ENCODE assay signal across 19 cellular contexts in the genomic region with DNA sequence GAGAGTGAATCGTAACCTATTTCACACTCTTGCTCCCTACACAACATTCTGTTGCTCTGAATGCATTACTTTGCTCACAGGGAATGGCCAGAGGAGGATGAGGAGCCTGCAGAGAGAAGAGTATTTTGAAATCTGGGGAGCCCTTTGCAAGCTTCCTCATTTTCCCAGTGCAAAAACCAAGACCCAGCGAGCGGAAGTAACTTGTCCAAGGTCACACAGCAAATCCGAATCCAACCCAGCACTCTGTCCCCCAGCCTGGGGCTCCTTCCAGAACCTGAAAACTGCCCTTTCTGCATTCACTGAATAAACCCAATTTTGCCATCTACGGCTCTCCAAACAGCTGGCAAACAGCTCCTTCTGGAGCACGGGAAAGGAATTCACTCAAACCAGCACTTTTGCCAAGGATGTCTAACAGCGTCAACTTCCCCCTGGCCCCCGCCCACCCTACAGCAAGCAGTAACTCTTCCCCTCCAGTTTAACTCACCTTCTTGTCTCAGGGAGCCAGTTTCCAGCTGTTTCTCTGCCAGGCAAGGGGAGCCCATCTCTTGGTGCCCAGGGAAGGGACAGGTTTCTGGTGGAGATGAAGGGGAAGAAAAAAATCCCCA. TPM values are rescaled to one million over a fixed set of nuclear protein-coding genes. Genes with fewer than 3 reads are reported as not detected.
DNase-seq lines count a peak whose midpoint lies in the region; ATAC-seq and TF ChIP-seq lines count a peak whose summit lies in the region.
"Had no signal": no experiment of that assay in that cellular context is flagged by ENCODE, and none has a peak within 500 bp of the region (broad histone marks: within the 10 kb centered on the region; RNA-seq: fewer than 3 reads in every experiment).

No MANE protein-coding gene starts in this region.

- DNase-seq in CD14-positive monocyte (ENCODE audit: low spot score): peak; percentile 62
- DNase-seq in NB4 (ENCODE audit: low read depth): peak; percentile 69
- peak; percentile 21 for DNase-seq in UCSD-AML1 (lab: John Stamatoyannopoulos, UW; ENCODE audit: unreplicated experiment)
- no peak for DNase-seq in left lung
- DNase-seq in brain microvascular endothelial cell: no peak
- no peak for DNase-seq in NCI-H510A treated with DMSO at 0.1 percent for 48 hours (lab: John Stamatoyannopoulos, UW)
- no peak for DNase-seq in neuronal stem cell (ENCODE audit: low spot score)
- DNase-seq: NCI-H1694, occipital lobe, right cardiac atrium, Right ventricle myocardium superior, upper lobe of left lung had no signal

- H3K27ac ChIP-seq in left lung (no peak overlapping the region), brain microvascular endothelial cell (no peak overlapping the region), neuronal stem cell (replicated peaks; ENCODE audit: low read length) (no peak overlapping the region)
- H3K27ac ChIP-seq: breast epithelium, upper lobe of left lung had no signal

- peaks cover 0 to 36% of the 10 kb centered on the region in 2 donors for H3K27me3 ChIP-seq in left lung
- H3K27me3 ChIP-seq in brain microvascular endothelial cell (replicated peaks): peaks cover 8% of the 10 kb centered on the region
- H3K27me3 ChIP-seq in neuronal stem cell (ENCODE audit: control insufficient read depth in 3 of 3, insufficient read depth in 3 of 3, low read depth in 1 of 3, low read length in 3 of 3): peaks cover 0 to 20% (median 1%) of the 10 kb centered on the region in 3 experiments
- H3K27me3 ChIP-seq: upper lobe of left lung had no signal

- no peak overlapping the region for H3K18ac ChIP-seq in neuronal stem cell (ENCODE audit: low read length)

- H3K9ac ChIP-seq in neuronal stem cell (ENCODE audit: low read depth, low read length, poor library complexity): no peak overlapping the region

- ATAC-seq in left lung (peak; percentile 4), HG02870 (IDR thresholded peaks at IDR 0.05; ENCODE audit: unreplicated experiment) (no peak)
- ATAC-seq: activated T-helper 17 cell treated with anti-CD3 and anti-CD28 coated beads, Interleukin-2, amount 50 U/mL, for 72 hours; left lobe of liver; right cardiac atrium had no signal

- H3K4me1 Mint-ChIP-seq in CD14-positive monocyte: peaks cover 15% of the 10 kb centered on the region
- H3K4me1 Mint-ChIP-seq: activated T-helper 17 cell treated with anti-CD3 and anti-CD28 coated beads, Interleukin-2, amount 50 U/mL, for 72 hours had no signal

- peaks cover 0 to 6% of the 10 kb centered on the region in 2 donors for H3K4me1 ChIP-seq in left lung
- peaks cover 2 to 23% of the 10 kb centered on the region in 2 donors for H3K4me1 ChIP-seq in neuronal stem cell (ENCODE audit: control insufficient read depth in 2 of 2, insufficient read depth in 1 of 2, low read depth in 1 of 2, low read length in 2 of 2)
- H3K4me1 ChIP-seq: breast epithelium had no signal

- H2AK5ac ChIP-seq in neuronal stem cell (ENCODE audit: low read depth, low read length): no peak overlapping the region

- TF ChIP-seq CTCF in CD14-positive monocyte (IDR thresholded peaks at IDR 0.05) (no peak), NB4 (IDR thresholded peaks at IDR 0.05; ENCODE audit: low read depth, low read length) (no peak), left lung (IDR thresholded peaks at IDR 0.05) (no peak), brain microvascular endothelial cell (IDR thresholded peaks at IDR 0.05; ENCODE audit: low read depth, low read length, missing control alignments) (no peak)

- intact Hi-C loops in CD14-positive monocyte (cut with micrococcal nuclease) (no loop called here), left lung (cut with DNase I) (no loop called here)

- no peak overlapping the region for H3K4me2 ChIP-seq in neuronal stem cell (ENCODE audit: insufficient read depth, low read length, poor library complexity, severe bottlenecking)

- H3K4me3 Mint-ChIP-seq in CD14-positive monocyte: peak overlapping the region; percentile 62 to 87
- H3K4me3 Mint-ChIP-seq: activated T-helper 17 cell treated with anti-CD3 and anti-CD28 coated beads, Interleukin-2, amount 50 U/mL, for 72 hours; stimulated activated naive CD8-positive, alpha-beta T cell treated with anti-CD3 and anti-CD28 coated beads, Interleukin-15, Interleukin-2, amounts not matched to agents 100 ng/mL and 50 ng/mL, for 24 hours had no signal

- no peak overlapping the region for H2BK12ac ChIP-seq in neuronal stem cell (ENCODE audit: low read length)

- no peak overlapping the region for H3K4me3 ChIP-seq in NB4 (ENCODE audit: low read depth, low read length)
- H3K4me3 ChIP-seq in left lung: no peak overlapping the region
- no peak overlapping the region for H3K4me3 ChIP-seq in brain microvascular endothelial cell (ENCODE audit: low read depth, low read length)
- H3K4me3 ChIP-seq in neuronal stem cell (ENCODE audit: low read length in 2 of 2): no peak overlapping the region
- H3K4me3 ChIP-seq: breast epithelium, upper lobe of left lung had no signal

- no peak overlapping the region for H3K23ac ChIP-seq in neuronal stem cell (ENCODE audit: low read depth, low read length, poor library complexity)

- H2BK120ac ChIP-seq in neuronal stem cell (ENCODE audit: low read depth, low read length): no peak overlapping the region

- no CpG with 5 or more reads among the region's 8 CpGs for WGBS in neuronal stem cell (ENCODE audit: extremely low coverage in 2 of 2, insufficient read length in 2 of 2, insufficient replicate concordance in 1 of 2), 2 donors

- peaks cover 11 to 25% (median 17%) of the 10 kb centered on the region in 3 donors for H3K27me3 Mint-ChIP-seq in CD14-positive monocyte (ENCODE audit: low read depth in 3 of 3)

- TF ChIP-seq POLR2A in NB4 (IDR thresholded peaks at IDR 0.05; ENCODE audit: extremely low read depth, insufficient read length): no peak

- H3K27ac Mint-ChIP-seq in CD14-positive monocyte: peak overlapping the region in 5 of 7 donors; percentile 23 to 65 (median 51)
- H3K27ac Mint-ChIP-seq: activated T-helper 17 cell treated with anti-CD3 and anti-CD28 coated beads, Interleukin-2, amount 50 U/mL, for 72 hours; stimulated activated naive CD8-positive, alpha-beta T cell treated with anti-CD3 and anti-CD28 coated beads, Interleukin-15, Interleukin-2, amounts not matched to agents 100 ng/mL and 50 ng/mL, for 24 hours had no signal

- no peak overlapping the region for H3K14ac ChIP-seq in neuronal stem cell (ENCODE audit: low read length)

- H3K9me3 ChIP-seq in left lung: no peaks in the 10 kb centered on the region
- peaks cover 0 to 2% of the 10 kb centered on the region in 2 donors for H3K9me3 ChIP-seq in neuronal stem cell (replicated peaks in 1 of 2; ENCODE audit: control insufficient read depth in 2 of 2, insufficient read depth in 1 of 2, low read depth in 1 of 2, low read length in 2 of 2)
- H3K9me3 ChIP-seq: breast epithelium, upper lobe of left lung had no signal

- no peak overlapping the region for H2AFZ ChIP-seq in neuronal stem cell (ENCODE audit: low read length)

- in situ Hi-C loops in brain microvascular endothelial cell (cut with HindIII; ENCODE audit: low pct_ligation_motif_present, low sequenced_read_pairs): no loop called here

- H3K4ac ChIP-seq in neuronal stem cell (ENCODE audit: low read length): no peak overlapping the region

- no peak overlapping the region for H4K8ac ChIP-seq in neuronal stem cell (ENCODE audit: low read depth, low read length)

- H3K36me3 ChIP-seq in left lung (no peaks in the 10 kb centered on the region), brain microvascular endothelial cell (replicated peaks) (no peaks in the 10 kb centered on the region), neuronal stem cell (replicated peaks in 1 of 2; ENCODE audit: control insufficient read depth in 2 of 2, insufficient read depth in 2 of 2, low read length in 2 of 2) (no peaks in the 10 kb centered on the region)
- H3K36me3 ChIP-seq: breast epithelium, upper lobe of left lung had no signal

- no peaks in the 10 kb centered on the region for H3K79me1 ChIP-seq in neuronal stem cell (ENCODE audit: low read depth, low read length)

- no peak overlapping the region for H4K91ac ChIP-seq in neuronal stem cell (ENCODE audit: low read depth, low read length, poor library complexity)

- H3K9me3 Mint-ChIP-seq in CD14-positive monocyte: peaks cover 0 to 4% (median 0%) of the 10 kb centered on the region in 7 donors
- H3K9me3 Mint-ChIP-seq: activated T-helper 17 cell treated with anti-CD3 and anti-CD28 coated beads, Interleukin-2, amount 50 U/mL, for 72 hours; stimulated activated naive CD8-positive, alpha-beta T cell treated with anti-CD3 and anti-CD28 coated beads, Interleukin-15, Interleukin-2, amounts not matched to agents 100 ng/mL and 50 ng/mL, for 24 hours had no signal

- no peak overlapping the region for H2BK5ac ChIP-seq in neuronal stem cell (ENCODE audit: low read length)

- H3K36me3 Mint-ChIP-seq in CD14-positive monocyte: no peaks in the 10 kb centered on the region

- H2BK15ac ChIP-seq in neuronal stem cell (ENCODE audit: low read length): no peak overlapping the region

RNA-seq across cellular contexts. Expression of a gene that starts 0.5 kb away (rescaled TPM):
- not detected for polyA plus RNA-seq in CD14-positive monocyte
- total RNA-seq in left lung: not detected
- not detected for polyA plus RNA-seq in neuronal stem cell (2013, experiment 1 of 2)
- polyA plus RNA-seq in neuronal stem cell (2013, experiment 2 of 2): not detected
- total RNA-seq: activated T-helper 17 cell treated with anti-CD3 and anti-CD28 coated beads, Interleukin-2, amount 50 U/mL, for 72 hours; breast epithelium; left lobe of liver; mucosa of gallbladder; occipital lobe; right cardiac atrium; Right ventricle myocardium superior; upper lobe of left lung had no signal
- polyA plus RNA-seq: esophagus, right cardiac atrium had no signal

RNA-seq across cellular contexts. Expression of a gene that starts 48.3 kb away (rescaled TPM):
- not detected for polyA plus RNA-seq in CD14-positive monocyte
- total RNA-seq in left lung: under 1 TPM; 0.09 to 0.24 TPM
- not detected for polyA plus RNA-seq in neuronal stem cell (2013, experiment 1 of 2)
- polyA plus RNA-seq in neuronal stem cell (2013, experiment 2 of 2): not detected
- total RNA-seq: activated T-helper 17 cell treated with anti-CD3 and anti-CD28 coated beads, Interleukin-2, amount 50 U/mL, for 72 hours; left lobe of liver; occipital lobe had no signal

RNA-seq across cellular contexts. Expression of a gene that starts 52.4 kb away (rescaled TPM):
- polyA plus RNA-seq in CD14-positive monocyte: 1 to 10 TPM; 4.0 to 4.5 TPM
- 10 to 100 TPM; 49.2 to 50.0 TPM for total RNA-seq in left lung
- 44.6 TPM for polyA plus RNA-seq in neuronal stem cell (2013, experiment 1 of 2)
- polyA plus RNA-seq in neuronal stem cell (2013, experiment 2 of 2): 41.1 TPM

RNA-seq across cellular contexts. Expression of a gene that starts 55.4 kb away (rescaled TPM):
- not detected for polyA plus RNA-seq in CD14-positive monocyte
- 10 to 100 TPM; 12.7 to 21.6 TPM for total RNA-seq in left lung
- 0.13 TPM for polyA plus RNA-seq in neuronal stem cell (2013, experiment 1 of 2)
- polyA plus RNA-seq in neuronal stem cell (2013, experiment 2 of 2): 0.14 TPM

Comparison
In these comparisons a context has a peak if more than half of its experiments do, and no peak if none do; other contexts are left out.
1. DNase-seq: peak in CD14-positive monocyte (single experiment), NB4 (single experiment) and UCSD-AML1 (single experiment); none in left lung (0 of 2), brain microvascular endothelial cell (single experiment), NCI-H510A treated with DMSO at 0.1 percent for 48 hours (single experiment) and neuronal stem cell (single experiment).